24 cellular contexts compared by ENCODE assay signal in the genomic region with DNA sequence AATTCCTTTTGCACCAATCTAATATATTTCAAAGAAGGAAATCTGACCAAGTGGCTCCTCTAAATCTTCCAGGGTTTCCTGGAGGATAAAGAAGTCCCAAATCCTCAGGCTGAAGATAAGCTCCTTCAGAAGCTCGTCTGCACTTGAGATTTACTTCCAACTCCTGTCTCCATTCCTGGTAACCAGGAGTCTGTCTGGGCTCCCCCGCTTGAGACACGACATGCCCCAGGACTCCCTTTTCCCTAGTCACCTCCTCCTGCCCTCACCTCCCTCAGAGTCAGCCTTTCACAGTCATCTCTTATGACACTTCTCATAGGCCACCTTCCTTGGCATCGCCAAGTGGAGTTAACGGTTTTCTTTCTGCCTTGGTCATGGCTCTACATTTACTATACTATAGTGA.
"Had no signal": no experiment of that assay in that cellular context is flagged by ENCODE, and none has a peak within 500 bp of the region (broad histone marks: within the 10 kb centered on the region; RNA-seq: fewer than 3 reads in every experiment).

No MANE protein-coding gene starts in this region.

- H3K27me3 Mint-ChIP-seq: naive thymus-derived CD8-positive, alpha-beta T cell had no signal

- ATAC-seq: gastrocnemius medialis; left lobe of liver; naive thymus-derived CD8-positive, alpha-beta T cell; psoas muscle; right cardiac atrium had no signal

- H3K4me3 Mint-ChIP-seq: naive thymus-derived CD8-positive, alpha-beta T cell; nephron progenitor cell; type B pancreatic cell had no signal

- H3K27ac Mint-ChIP-seq: nephron progenitor cell, type B pancreatic cell had no signal

- H3K36me3 Mint-ChIP-seq: type B pancreatic cell had no signal

- DNase-seq: cerebellar nuclear complex; cortex of kidney; effector CD4-positive, alpha-beta T cell; gastrocnemius medialis; head of caudate nucleus; kidney; mesendoderm; midbrain; naive thymus-derived CD8-positive, alpha-beta T cell; nephron progenitor cell; occipital lobe; ovary; posterior cingulate gyrus; psoas muscle; right cardiac atrium; sigmoid colon; spleen; stimulated activated CD4-positive, alpha-beta T cell treated with anti-CD3 and anti-CD28 coated beads, Interleukin-2, amount 100 ng/mL, for 48 hours; stimulated activated naive CD4-positive, alpha-beta T cell treated with Interleukin-2 at 50 U/mL for 16 hours; substantia nigra; testis; tibial artery had no signal
